ENCODE assay signal across 12 cellular contexts in genomic region chr6:169251371-169251802, GRCh38. TPM values are rescaled to one million over a fixed set of nuclear protein-coding genes. Genes with fewer than 3 reads are reported as not detected.
DNase-seq lines count a peak whose midpoint lies in the region; ATAC-seq, FAIRE-seq and TF ChIP-seq lines count a peak whose summit lies in the region.
"Had no signal": no experiment of that assay in that cellular context is flagged by ENCODE, and none has a peak within 500 bp of the region (broad histone marks: within the 10 kb centered on the region; RNA-seq: fewer than 3 reads in every experiment).

No MANE protein-coding gene starts in this region.

- peaks cover 7% of the 10 kb centered on the region; the same call in 1 of the 2 replicates for H3K9me3 ChIP-seq in AG04450 (ENCODE audit: control insufficient read depth, insufficient read depth, low read length)
- no peaks in the 10 kb centered on the region for H3K9me3 ChIP-seq in astrocyte (ENCODE audit: insufficient read depth, low read depth, low read length)
- no peaks in the 10 kb centered on the region for H3K9me3 ChIP-seq in psoas muscle

- peak overlapping the region; percentile 96 for H3K4me3 Mint-ChIP-seq in astrocyte (ENCODE audit: unreplicated experiment)
- no peak overlapping the region for H3K4me3 Mint-ChIP-seq in activated T-cell treated with anti-CD3 and anti-CD28 coated beads, Interleukin-2, amount 50 U/mL, for 72 hours
- H3K4me3 Mint-ChIP-seq: T-helper 1 cell treated with Interleukin-12 subunit alpha and Interleukin-12 subunit beta and Interleukin-4 antibody, amounts not matched to agents 30 μg/mL and 1 μg/mL, for 36 hours had no signal

- peaks cover 11% of the 10 kb centered on the region for H3K27me3 Mint-ChIP-seq in astrocyte (ENCODE audit: low read depth, unreplicated experiment)
- peaks cover 65% of the 10 kb centered on the region for H3K27me3 Mint-ChIP-seq in activated T-cell treated with anti-CD3 and anti-CD28 coated beads, Interleukin-2, amount 50 U/mL, for 72 hours (ENCODE audit: low read depth)

- POLR2A ChIA-PET in AG04450 (lab: Yijun Ruan, JAX): interaction anchor here (0.6 to 1.2 kb wide), 2 partner anchors 25 to 224 kb away, joined by 3 to 4 read pairs; no protein-coding TSS in a partner anchor

- ATAC-seq in left ventricle myocardium superior (peak; percentile 26), psoas muscle (no peak), GM21360 (IDR thresholded peaks at IDR 0.05; ENCODE audit: unreplicated experiment) (no peak)
- ATAC-seq in activated T-cell treated with anti-CD3 and anti-CD28 coated beads, Interleukin-2, amount 50 U/mL, for 72 hours (replicated peaks in 1 of 2): no peak

- H3K36me3 ChIP-seq in astrocyte (ENCODE audit: insufficient read depth, low read length) (peaks cover 21% of the 10 kb centered on the region), psoas muscle (ENCODE audit: insufficient read depth in 1 of 2, low read depth in 1 of 2) (no peaks in the 10 kb centered on the region)

- no peak for FAIRE-seq in astrocyte (lab: Jason Lieb, UNC)
- no peak for FAIRE-seq in GM19239 (lab: Jason Lieb, UNC)
- FAIRE-seq: small intestine had no signal

- peak overlapping the region; percentile 89 for H3K4me2 ChIP-seq in astrocyte (ENCODE audit: low read length)

- H3K4me1 ChIP-seq in astrocyte (ENCODE audit: insufficient read depth, low read length) (peaks cover 18% of the 10 kb centered on the region), psoas muscle (peaks cover 3% of the 10 kb centered on the region)

- intact Hi-C loops in left ventricle myocardium superior (cut with micrococcal nuclease): no loop called here
- intact Hi-C loops in psoas muscle (cut with DNase I): no loop called here

- H3K4me3 ChIP-seq in AG04450 (ENCODE audit: low read depth, low read length): peak overlapping the region; percentile 77
- peak overlapping the region; percentile 50 for H3K4me3 ChIP-seq in astrocyte (ENCODE audit: insufficient read depth, low read depth, low read length)
- peak overlapping the region; percentile 23 for H3K4me3 ChIP-seq in psoas muscle

- DNase-seq in AG04450 (ENCODE audit: low read depth, low spot score) (no peak), astrocyte (ENCODE audit: low read depth) (no peak), left ventricle myocardium superior (no peak), psoas muscle (no peak), NCI-H1694 treated with DMSO at 0.1 percent for 48 hours (lab: John Stamatoyannopoulos, UW) (no peak), GM19239 (ENCODE audit: insufficient read length, low spot score) (no peak)
- no peak for DNase-seq in activated T-cell treated with anti-CD3 and anti-CD28 coated beads, Interleukin-2, amount 50 U/mL, for 72 hours
- DNase-seq: NCI-H1417 treated with DMSO at 0.1 percent for 48 hours, small intestine had no signal

- peaks cover 50% of the 10 kb centered on the region for H4K20me1 ChIP-seq in astrocyte (ENCODE audit: insufficient read depth, low read length)

- H2AFZ ChIP-seq in astrocyte (ENCODE audit: low read depth, low read length): no peak overlapping the region

- H3K27ac Mint-ChIP-seq in astrocyte (ENCODE audit: unreplicated experiment): no peak overlapping the region
- no peak overlapping the region for H3K27ac Mint-ChIP-seq in activated T-cell treated with anti-CD3 and anti-CD28 coated beads, Interleukin-2, amount 50 U/mL, for 72 hours
- H3K27ac Mint-ChIP-seq: T-helper 1 cell treated with Interleukin-12 subunit alpha and Interleukin-12 subunit beta and Interleukin-4 antibody, amounts not matched to agents 30 μg/mL and 1 μg/mL, for 36 hours had no signal

- H3K27me3 ChIP-seq in AG04450 (ENCODE audit: control insufficient read depth, insufficient read depth, low read length) (no peaks in the 10 kb centered on the region), astrocyte (ENCODE audit: insufficient read depth, low read length) (no peaks in the 10 kb centered on the region), psoas muscle (ENCODE audit: insufficient read depth in 3 of 3, low read length in 2 of 3) (peaks cover 0 to 46% (median 8%) of the 10 kb centered on the region in 3 donors)

- 27 to 50% (median 36%) methylated on average over 6 of the region's 6 CpGs for WGBS in psoas muscle, 3 donors

- peaks cover 5% of the 10 kb centered on the region for H3K9me3 Mint-ChIP-seq in astrocyte (ENCODE audit: unreplicated experiment)
- H3K9me3 Mint-ChIP-seq in activated T-cell treated with anti-CD3 and anti-CD28 coated beads, Interleukin-2, amount 50 U/mL, for 72 hours: peaks cover 8 to 10% of the 10 kb centered on the region in 2 donors

- CTCF ChIA-PET in AG04450 (lab: Charles Lee): interaction anchor here (1.6 kb wide), 1 partner anchor 170 kb away, joined by 4 read pairs; no protein-coding TSS in a partner anchor

- peak overlapping the region; percentile 85 for H3K9ac ChIP-seq in astrocyte (ENCODE audit: low read length)

- TF ChIP-seq CTCF in AG04450 (IDR thresholded peaks at IDR 0.05; ENCODE audit: low read depth, low read length) (no peak), astrocyte (IDR thresholded peaks at IDR 0.05; ENCODE audit: insufficient read depth, low read depth, low read length) (no peak), psoas muscle (IDR thresholded peaks at IDR 0.05) (no peak)

- H3K27ac ChIP-seq in AG04450 (ENCODE audit: low read depth, low read length) (no peak overlapping the region), astrocyte (ENCODE audit: low read depth, low read length) (peak overlapping the region; percentile 33), psoas muscle (no peak overlapping the region)

- H3K79me2 ChIP-seq in astrocyte (ENCODE audit: insufficient read depth, low read length): peaks cover 34% of the 10 kb centered on the region

- H3K4me1 Mint-ChIP-seq in astrocyte (ENCODE audit: low read depth, unreplicated experiment): peaks cover 16% of the 10 kb centered on the region
- peaks cover 23% of the 10 kb centered on the region for H3K4me1 Mint-ChIP-seq in activated T-cell treated with anti-CD3 and anti-CD28 coated beads, Interleukin-2, amount 50 U/mL, for 72 hours (ENCODE audit: low read depth)

- peaks cover 31% of the 10 kb centered on the region for H3K36me3 Mint-ChIP-seq in astrocyte (ENCODE audit: low read depth, unreplicated experiment)
- no peaks in the 10 kb centered on the region for H3K36me3 Mint-ChIP-seq in activated T-cell treated with anti-CD3 and anti-CD28 coated beads, Interleukin-2, amount 50 U/mL, for 72 hours (ENCODE audit: insufficient read depth in 2 of 2)

RNA-seq across cellular contexts. Expression of gene THBS2, which starts 2.3 kb away (rescaled TPM):
- polyA plus RNA-seq in AG04450 (2011; rRNA removed) (90.8 and 95.8 TPM in 2 replicates), psoas muscle (1 to 10 TPM in 1 of 3 donors, under 1 TPM in 2; 0.49 to 1.3 (median 0.62) TPM)
- 127 and 146 TPM in 2 replicates for polyA minus RNA-seq in AG04450 (2011; rRNA and poly(A)+ RNA removed)
- total RNA-seq in astrocyte (135 and 260 TPM in 2 replicates), left ventricle myocardium superior (10.7 TPM), psoas muscle (1 to 10 TPM; 1.6 to 9.4 (median 4.0) TPM)
- total RNA-seq in activated T-cell treated with anti-CD3 and anti-CD28 coated beads, Interleukin-2, amount 50 U/mL, for 72 hours: not detected
- total RNA-seq: activated CD8-positive, alpha-beta memory T cell treated with anti-CD3 and anti-CD28 coated beads for 36 hours had no signal

Comparison
In these comparisons a context has a peak if more than half of its experiments do, and no peak if none do; other contexts are left out.
1. H3K4me3 ChIP-seq: peak in every context shown above with its lines; median percentile 77 in AG04450; 50 in astrocyte; 23 in psoas muscle.
2. RNA of gene THBS2, which starts 2.3 kb away (total RNA-seq): 135 to 260 TPM in astrocyte; 10.7 TPM in left ventricle myocardium superior (single experiment), 1.6 to 9.4 TPM in psoas muscle and not detected in activated T-cell treated with anti-CD3 and anti-CD28 coated beads, Interleukin-2, amount 50 U/mL, for 72 hours; every median in the first group is over 10 times any median in the second.